In genomic region chr14:104708606-104709268, GRCh38 we compare ENCODE assay signal across 8 cellular contexts. TPM values are rescaled to one million over a fixed set of nuclear protein-coding genes. Genes with fewer than 3 reads are reported as not detected.
A peak's percentile ranks its signal among the peaks of the same experiment; 100 is the strongest.
DNase-seq lines count a peak whose midpoint lies in the region; ATAC-seq and TF ChIP-seq lines count a peak whose summit lies in the region.

No MANE protein-coding gene starts in this region.

- no peak overlapping the region for H3K9ac ChIP-seq in SU-DHL-6 (ENCODE audit: low read length)

- no peak overlapping the region for H3K4me3 Mint-ChIP-seq in activated naive CD8-positive, alpha-beta T cell treated with anti-CD3 and anti-CD28 coated beads for 36 hours

- H3K9me3 ChIP-seq in SU-DHL-6 (ENCODE audit: insufficient read depth, low read length) (no peaks in the 10 kb centered on the region), sigmoid colon (no peaks in the 10 kb centered on the region)

- WGBS in sigmoid colon, 2 donors: 55 to 56% methylated on average over 20 of the region's 20 CpGs

- peak; percentile 39 to 82 (median 67) for DNase-seq in NCI-H1417 (lab: John Stamatoyannopoulos, UW)
- no peak for DNase-seq in NCI-H1417 treated with DMSO at 0.1 percent for 48 hours (lab: John Stamatoyannopoulos, UW)
- peak; percentile 43 for DNase-seq in Jurkat, Clone E6-1 (ENCODE audit: low read depth, low spot score)
- peak; percentile 73 for DNase-seq in activated naive CD8-positive, alpha-beta T cell treated with anti-CD3 and anti-CD28 coated beads for 36 hours
- peak; percentile 73 for DNase-seq in left cardiac atrium
- no peak for DNase-seq in sigmoid colon

- intact Hi-C loops in left cardiac atrium (cut with DNase I) (loop anchor here (5.0 kb wide), 2 partner anchors 41 to 56 kb away; no protein-coding TSS in a partner anchor), sigmoid colon (cut with DNase I) (loop anchor here (1.0 to 10.0 kb wide), 3 partner anchors 41 to 1924 kb away; no protein-coding TSS in a partner anchor)

- no peaks in the 10 kb centered on the region for H3K79me2 ChIP-seq in SU-DHL-6 (ENCODE audit: insufficient read depth, low read length)

- H3K9me2 ChIP-seq in SU-DHL-6 (replicated peaks; ENCODE audit: insufficient read depth, low read length): no peaks in the 10 kb centered on the region

- no peak overlapping the region for H3K4me3 ChIP-seq in Jurkat, Clone E6-1 (ENCODE audit: low read length)
- H3K4me3 ChIP-seq in SU-DHL-6 (ENCODE audit: insufficient read depth, low read length, poor library complexity, severe bottlenecking) (no peak overlapping the region), sigmoid colon (no peak overlapping the region)

- H3K36me3 Mint-ChIP-seq in activated naive CD8-positive, alpha-beta T cell treated with anti-CD3 and anti-CD28 coated beads for 36 hours: peaks cover 5% of the 10 kb centered on the region

- no peak for TF ChIP-seq EP300 in sigmoid colon (IDR thresholded peaks at IDR 0.05)

- no peaks in the 10 kb centered on the region for H3K27me3 Mint-ChIP-seq in activated naive CD8-positive, alpha-beta T cell treated with anti-CD3 and anti-CD28 coated beads for 36 hours

- no peak overlapping the region for H3K27ac Mint-ChIP-seq in activated naive CD8-positive, alpha-beta T cell treated with anti-CD3 and anti-CD28 coated beads for 36 hours

- H3K9me3 Mint-ChIP-seq in activated naive CD8-positive, alpha-beta T cell treated with anti-CD3 and anti-CD28 coated beads for 36 hours: no peaks in the 10 kb centered on the region

- H3K4me1 ChIP-seq in sigmoid colon: peaks cover 0 to 22% (median 12%) of the 10 kb centered on the region in 4 donors

- peak; percentile 69 to 75 for ATAC-seq in left cardiac atrium
- ATAC-seq in GM19463 (IDR thresholded peaks at IDR 0.05; ENCODE audit: unreplicated experiment): no peak

- no peaks in the 10 kb centered on the region for H4K20me1 ChIP-seq in SU-DHL-6 (ENCODE audit: low read depth, low read length)

- peak; percentile 92 for TF ChIP-seq CTCF in SU-DHL-6 (IDR thresholded peaks at IDR 0.05; ENCODE audit: insufficient read depth, low read length, poor library complexity, severe bottlenecking)
- TF ChIP-seq CTCF in sigmoid colon (IDR thresholded peaks at IDR 0.05): peak; percentile 94 to 99 (median 98)

- H3K27me3 ChIP-seq in SU-DHL-6 (ENCODE audit: low read length) (no peaks in the 10 kb centered on the region), sigmoid colon (no peaks in the 10 kb centered on the region)

- no peak overlapping the region for H3K27ac ChIP-seq in SU-DHL-6 (ENCODE audit: low read depth, low read length)
- no peak overlapping the region for H3K27ac ChIP-seq in sigmoid colon

- H3F3A ChIP-seq in SU-DHL-6 (ENCODE audit: insufficient read depth): no peaks in the 10 kb centered on the region

- peaks cover 2% of the 10 kb centered on the region for H3K4me1 Mint-ChIP-seq in activated naive CD8-positive, alpha-beta T cell treated with anti-CD3 and anti-CD28 coated beads for 36 hours

- no peak overlapping the region for H3K4me2 ChIP-seq in SU-DHL-6 (ENCODE audit: low read depth, low read length, poor library complexity, severe bottlenecking)

- H3K36me3 ChIP-seq in SU-DHL-6 (ENCODE audit: low read length) (no peaks in the 10 kb centered on the region), sigmoid colon (peaks cover 36 to 67% (median 50%) of the 10 kb centered on the region in 4 donors)

- no peak for TF ChIP-seq POLR2A in sigmoid colon (IDR thresholded peaks at IDR 0.05)

- no peak overlapping the region for H2AFZ ChIP-seq in SU-DHL-6 (ENCODE audit: low read depth, low read length, severe bottlenecking)

RNA-seq across cellular contexts. Expression of gene ADSS1, which starts 15.3 kb away (rescaled TPM):
- 1.5 TPM for polyA plus RNA-seq in Jurkat, Clone E6-1 (2012; ENCODE audit: insufficient read depth, insufficient read length)
- total RNA-seq in activated naive CD8-positive, alpha-beta T cell treated with anti-CD3 and anti-CD28 coated beads for 36 hours: 1 to 10 TPM in 1 of 2 experiments, under 1 TPM in 1; 0.87 to 1.7 TPM
- total RNA-seq in left cardiac atrium (100 to 1,000 TPM in 1 of 2 donors, 10 to 100 TPM in 1; 86.2 to 102 TPM), sigmoid colon (10 to 100 TPM in 1 of 4 donors, 1 to 10 TPM in 3; 2.0 to 10.2 (median 7.3) TPM)
- 1 to 10 TPM; 3.5 to 6.6 (median 4.1) TPM for polyA plus RNA-seq in sigmoid colon

RNA-seq across cellular contexts. Expression of gene INF2, which starts 19.3 kb away (rescaled TPM):
- polyA plus RNA-seq in Jurkat, Clone E6-1 (2012; ENCODE audit: insufficient read depth, insufficient read length): 25.4 TPM
- 10 to 100 TPM; 67.8 TPM for total RNA-seq in activated naive CD8-positive, alpha-beta T cell treated with anti-CD3 and anti-CD28 coated beads for 36 hours
- 10 to 100 TPM; 44.4 to 44.7 TPM for total RNA-seq in left cardiac atrium
- total RNA-seq in sigmoid colon: 10 to 100 TPM; 26.3 to 67.0 (median 30.3) TPM
- 100 to 1,000 TPM; 127 to 169 (median 130) TPM for polyA plus RNA-seq in sigmoid colon

RNA-seq across cellular contexts. Expression of gene SIVA1, which starts 44.2 kb away (rescaled TPM):
- polyA plus RNA-seq in Jurkat, Clone E6-1 (2012; ENCODE audit: insufficient read depth, insufficient read length): 269 TPM
- 100 to 1,000 TPM; 137 to 147 TPM for total RNA-seq in activated naive CD8-positive, alpha-beta T cell treated with anti-CD3 and anti-CD28 coated beads for 36 hours
- total RNA-seq in left cardiac atrium (10 to 100 TPM; 67.6 to 68.7 TPM), sigmoid colon (100 to 1,000 TPM; 235 to 512 (median 367) TPM)
- 100 to 1,000 TPM; 124 to 227 (median 200) TPM for polyA plus RNA-seq in sigmoid colon

Comparison
In these comparisons a context has a peak if more than half of its experiments do, and no peak if none do; other contexts are left out.
1. DNase-seq: peak in NCI-H1417 (3 of 3), Jurkat, Clone E6-1 (single experiment), activated naive CD8-positive, alpha-beta T cell treated with anti-CD3 and anti-CD28 coated beads for 36 hours (single experiment) and left cardiac atrium (single experiment); none in NCI-H1417 treated with DMSO at 0.1 percent for 48 hours (single experiment) and sigmoid colon (single experiment).
2. RNA of gene ADSS1, which starts 15.3 kb away (total RNA-seq): 86.2 to 102 TPM in left cardiac atrium; 2.0 to 10.2 TPM in sigmoid colon and 0.87 to 1.7 TPM in activated naive CD8-positive, alpha-beta T cell treated with anti-CD3 and anti-CD28 coated beads for 36 hours; every median in the first group is over 4 times any median in the second.